17 cellular contexts compared by ENCODE assay signal in genomic region chr9:93317495-93318094, GRCh38.
DNase-seq lines count a peak whose midpoint lies in the region; ATAC-seq and TF ChIP-seq lines count a peak whose summit lies in the region.
"Had no signal": no experiment of that assay in that cellular context is flagged by ENCODE, and none has a peak within 500 bp of the region (broad histone marks: within the 10 kb centered on the region; RNA-seq: fewer than 3 reads in every experiment).

No MANE protein-coding gene starts in this region.

- H3K9me3 Mint-ChIP-seq in activated naive CD8-positive, alpha-beta T cell treated with anti-CD3 and anti-CD28 coated beads, Interleukin-2, amount 10 ng/mL, durations not matched to agents 7 days and 5 days: no peaks in the 10 kb centered on the region
- no peaks in the 10 kb centered on the region for H3K9me3 Mint-ChIP-seq in activated naive CD8-positive, alpha-beta T cell treated with anti-CD3 and anti-CD28 coated beads, Interleukin-2, amount 50 U/mL, for 24 hours
- no peaks in the 10 kb centered on the region for H3K9me3 Mint-ChIP-seq in stimulated activated effector memory CD8-positive, alpha-beta T cell treated with anti-CD3 and anti-CD28 coated beads, Interleukin-12 subunit alpha, Interleukin-12 subunit beta, amount 100 ng/mL, for 72 hours
- H3K9me3 Mint-ChIP-seq: CD4-positive, alpha-beta memory T cell had no signal

- POLR2A ChIA-PET in activated naive CD8-positive, alpha-beta T cell treated with anti-CD3 and anti-CD28 coated beads, Interleukin-2, amount 10 ng/mL, durations not matched to agents 7 days and 5 days (lab: Charles Lee): no interaction called here

- H3K36me3 ChIP-seq in Loucy (ENCODE audit: insufficient read depth, low read length): no peaks in the 10 kb centered on the region

- H3K4me3 ChIP-seq in Loucy (ENCODE audit: low read length, poor library complexity, severe bottlenecking): no peak overlapping the region
- H3K4me3 ChIP-seq: GM23248, K562 had no signal

- H3K4me1 Mint-ChIP-seq in activated naive CD8-positive, alpha-beta T cell treated with anti-CD3 and anti-CD28 coated beads, Interleukin-2, amount 10 ng/mL, durations not matched to agents 7 days and 5 days: peaks cover 13% of the 10 kb centered on the region
- H3K4me1 Mint-ChIP-seq in activated naive CD8-positive, alpha-beta T cell treated with anti-CD3 and anti-CD28 coated beads, Interleukin-2, amount 50 U/mL, for 24 hours: peaks cover 5% of the 10 kb centered on the region
- H3K4me1 Mint-ChIP-seq in stimulated activated effector memory CD8-positive, alpha-beta T cell treated with anti-CD3 and anti-CD28 coated beads, Interleukin-12 subunit alpha, Interleukin-12 subunit beta, amount 100 ng/mL, for 72 hours: peaks cover 29% of the 10 kb centered on the region

- ATAC-seq in activated naive CD8-positive, alpha-beta T cell treated with anti-CD3 and anti-CD28 coated beads, Interleukin-2, amount 10 ng/mL, durations not matched to agents 7 days and 5 days (ENCODE audit: low read depth): peak; percentile 65
- ATAC-seq in activated naive CD8-positive, alpha-beta T cell treated with anti-CD3 and anti-CD28 coated beads, Interleukin-2, amount 50 U/mL, for 24 hours: no peak
- no peak for ATAC-seq in stimulated activated effector memory CD8-positive, alpha-beta T cell treated with anti-CD3 and anti-CD28 coated beads, Interleukin-12 subunit alpha, Interleukin-12 subunit beta, amount 100 ng/mL, for 72 hours
- no peak for ATAC-seq in HG03135 (IDR thresholded peaks at IDR 0.05; ENCODE audit: unreplicated experiment)
- ATAC-seq: K562, Right ventricle myocardium inferior had no signal

- H3K4me3 Mint-ChIP-seq in activated naive CD8-positive, alpha-beta T cell treated with anti-CD3 and anti-CD28 coated beads, Interleukin-2, amount 10 ng/mL, durations not matched to agents 7 days and 5 days: peak overlapping the region; percentile 55
- no peak overlapping the region for H3K4me3 Mint-ChIP-seq in activated naive CD8-positive, alpha-beta T cell treated with anti-CD3 and anti-CD28 coated beads, Interleukin-2, amount 50 U/mL, for 24 hours
- no peak overlapping the region for H3K4me3 Mint-ChIP-seq in stimulated activated effector memory CD8-positive, alpha-beta T cell treated with anti-CD3 and anti-CD28 coated beads, Interleukin-12 subunit alpha, Interleukin-12 subunit beta, amount 100 ng/mL, for 72 hours

- no peaks in the 10 kb centered on the region for H3K79me2 ChIP-seq in Loucy (ENCODE audit: insufficient read depth, low read length)

- no peak for TF ChIP-seq CTCF in Loucy (conservative IDR thresholded peaks at IDR 0.05; ENCODE audit: low read length)

- no peak overlapping the region for H2AFZ ChIP-seq in Loucy (ENCODE audit: low read length)
- H2AFZ ChIP-seq: GM23248 had no signal

- H3K27ac Mint-ChIP-seq in activated naive CD8-positive, alpha-beta T cell treated with anti-CD3 and anti-CD28 coated beads, Interleukin-2, amount 10 ng/mL, durations not matched to agents 7 days and 5 days: no peak overlapping the region
- no peak overlapping the region for H3K27ac Mint-ChIP-seq in activated naive CD8-positive, alpha-beta T cell treated with anti-CD3 and anti-CD28 coated beads, Interleukin-2, amount 50 U/mL, for 24 hours
- H3K27ac Mint-ChIP-seq in stimulated activated effector memory CD8-positive, alpha-beta T cell treated with anti-CD3 and anti-CD28 coated beads, Interleukin-12 subunit alpha, Interleukin-12 subunit beta, amount 100 ng/mL, for 72 hours: peak overlapping the region; percentile 41
- H3K27ac Mint-ChIP-seq: CD4-positive, alpha-beta memory T cell had no signal

- no peak for DNase-seq in activated naive CD8-positive, alpha-beta T cell treated with anti-CD3 and anti-CD28 coated beads, Interleukin-2, amount 10 ng/mL, durations not matched to agents 7 days and 5 days
- no peak for DNase-seq in activated naive CD8-positive, alpha-beta T cell treated with anti-CD3 and anti-CD28 coated beads, Interleukin-2, amount 50 U/mL, for 24 hours
- DNase-seq in mesenteric fat pad (ENCODE audit: low spot score) (peak; percentile 83), DMS 273 treated with DMSO at 0.1 percent for 48 hours (lab: John Stamatoyannopoulos, UW) (no peak), AML-193 (lab: John Stamatoyannopoulos, UW) (no peak)
- DNase-seq in stimulated activated effector memory CD8-positive, alpha-beta T cell treated with anti-CD3 and anti-CD28 coated beads, Interleukin-12 subunit alpha, Interleukin-12 subunit beta, amount 100 ng/mL, for 72 hours (ENCODE audit: low spot score in 2 of 2): no peak
- DNase-seq: CD4-positive, alpha-beta memory T cell; GM23248; NCI-H1105; NCI-H2029; NCI-H2171 treated with DMSO at 0.1 percent for 48 hours; NCI-H510A; NCI-H82 had no signal

- peaks cover 35% of the 10 kb centered on the region for H3K27me3 Mint-ChIP-seq in activated naive CD8-positive, alpha-beta T cell treated with anti-CD3 and anti-CD28 coated beads, Interleukin-2, amount 10 ng/mL, durations not matched to agents 7 days and 5 days
- peaks cover 16% of the 10 kb centered on the region for H3K27me3 Mint-ChIP-seq in activated naive CD8-positive, alpha-beta T cell treated with anti-CD3 and anti-CD28 coated beads, Interleukin-2, amount 50 U/mL, for 24 hours

- H4K20me1 ChIP-seq in Loucy (ENCODE audit: insufficient read depth, low read length, poor library complexity, severe bottlenecking): no peaks in the 10 kb centered on the region

- H3F3A ChIP-seq in Loucy (ENCODE audit: low read depth): no peaks in the 10 kb centered on the region

- no peaks in the 10 kb centered on the region for H3K9me3 ChIP-seq in Loucy (ENCODE audit: insufficient read depth, low read depth, low read length)

- no peaks in the 10 kb centered on the region for H3K4me1 ChIP-seq in Loucy (ENCODE audit: insufficient read depth, low read length, poor library complexity, severe bottlenecking)

- H3K36me3 Mint-ChIP-seq in activated naive CD8-positive, alpha-beta T cell treated with anti-CD3 and anti-CD28 coated beads, Interleukin-2, amount 10 ng/mL, durations not matched to agents 7 days and 5 days: no peaks in the 10 kb centered on the region
- H3K36me3 Mint-ChIP-seq in activated naive CD8-positive, alpha-beta T cell treated with anti-CD3 and anti-CD28 coated beads, Interleukin-2, amount 50 U/mL, for 24 hours (ENCODE audit: low read depth): no peaks in the 10 kb centered on the region
- H3K36me3 Mint-ChIP-seq in stimulated activated effector memory CD8-positive, alpha-beta T cell treated with anti-CD3 and anti-CD28 coated beads, Interleukin-12 subunit alpha, Interleukin-12 subunit beta, amount 100 ng/mL, for 72 hours: no peaks in the 10 kb centered on the region
- H3K36me3 Mint-ChIP-seq: CD4-positive, alpha-beta memory T cell had no signal

- H3K9ac ChIP-seq in Loucy (ENCODE audit: low read depth, low read length, poor library complexity, severe bottlenecking): no peak overlapping the region
- H3K9ac ChIP-seq: GM23248 had no signal

- H3K4me2 ChIP-seq in Loucy (ENCODE audit: low read depth, low read length, poor library complexity, severe bottlenecking): peak overlapping the region; percentile 18

- H3K9me2 ChIP-seq in Loucy (replicated peaks; ENCODE audit: low read depth, low read length): no peaks in the 10 kb centered on the region

- H3K27me3 ChIP-seq in Loucy (ENCODE audit: insufficient read depth, low read length, poor library complexity, severe bottlenecking): no peaks in the 10 kb centered on the region
